ENCODE assay signal across 8 cellular contexts in genomic region chr2:201127570-201127969, GRCh38. TPM values are rescaled to one million over a fixed set of nuclear protein-coding genes. Genes with fewer than 3 reads are reported as not detected.
A peak's percentile ranks its signal among the peaks of the same experiment; 100 is the strongest.
DNase-seq lines count a peak whose midpoint lies in the region; ATAC-seq and TF ChIP-seq lines count a peak whose summit lies in the region.

No MANE protein-coding gene starts in this region.

- H3K4me1 ChIP-seq in mucosa of rectum (ENCODE audit: control insufficient read depth in 2 of 2, insufficient read depth in 2 of 2, low read length in 2 of 2) (peaks cover 39 to 62% of the 10 kb centered on the region in 2 donors), upper lobe of right lung (peaks cover 100% of the 10 kb centered on the region)

- peaks cover 65% of the 10 kb centered on the region for H3K4me1 Mint-ChIP-seq in WTC11

- no peaks in the 10 kb centered on the region for H3K27me3 ChIP-seq in mucosa of rectum (ENCODE audit: control insufficient read depth in 2 of 2, insufficient read depth in 2 of 2, low read length in 2 of 2)
- no peaks in the 10 kb centered on the region for H3K27me3 ChIP-seq in upper lobe of right lung

- H3K27ac Mint-ChIP-seq in WTC11, result peak overlapping the region; percentile 66

- no peaks in the 10 kb centered on the region; the same call in 1 of the 2 replicates for H3K36me3 Mint-ChIP-seq in WTC11

- peak overlapping the region; percentile 64 to 71 for H3K9ac ChIP-seq in mucosa of rectum (ENCODE audit: low read depth in 1 of 2, low read length in 2 of 2)

- H3K4me3 Mint-ChIP-seq in WTC11, result no peak overlapping the region

- TF ChIP-seq CTCF in WTC11 (IDR thresholded peaks at IDR 0.05) (no peak), upper lobe of right lung (IDR thresholded peaks at IDR 0.05) (no peak)

- no peak for ATAC-seq in WTC11
- ATAC-seq in upper lobe of right lung, result peak; percentile 2
- no peak for ATAC-seq in HG03175 (IDR thresholded peaks at IDR 0.05; ENCODE audit: unreplicated experiment)
- ATAC-seq in GM18498 (IDR thresholded peaks at IDR 0.05; ENCODE audit: unreplicated experiment), result no peak

- peak; percentile 42 for TF ChIP-seq POLR2A in GM19099 (IDR thresholded peaks at IDR 0.05; ENCODE audit: extremely low read depth, insufficient read length, low read depth)

- no peaks in the 10 kb centered on the region for H3K9me3 Mint-ChIP-seq in WTC11

- intact Hi-C loops in upper lobe of right lung (cut with DNase I), result no loop called here

- peak overlapping the region; percentile 85 to 94 for H3K27ac ChIP-seq in mucosa of rectum (ENCODE audit: low read depth in 2 of 2, low read length in 2 of 2)
- H3K27ac ChIP-seq in upper lobe of right lung, result peak overlapping the region; percentile 100

- POLR2A ChIA-PET in WTC11 (lab: Charles Lee), result no interaction called here

- H3K36me3 ChIP-seq in mucosa of rectum (ENCODE audit: control insufficient read depth in 2 of 2, insufficient read depth in 2 of 2, low read length in 2 of 2) (peaks cover 4 to 11% of the 10 kb centered on the region in 2 donors), upper lobe of right lung (peaks cover 22% of the 10 kb centered on the region)

- H3K9me3 ChIP-seq in mucosa of rectum (ENCODE audit: control insufficient read depth in 2 of 2, low read length in 2 of 2), result no peaks in the 10 kb centered on the region
- H3K9me3 ChIP-seq in upper lobe of right lung, result no peaks in the 10 kb centered on the region

- peak overlapping the region; percentile 32 to 61 for H3K4me3 ChIP-seq in mucosa of rectum (ENCODE audit: low read length in 2 of 2)
- peak overlapping the region; percentile 83 for H3K4me3 ChIP-seq in upper lobe of right lung

- DNase-seq in WTC11 (ENCODE audit: low spot score) (no peak), dermis microvascular lymphatic vessel endothelial cell (ENCODE audit: low read depth in 2 of 2) (peak; percentile 68 to 94), upper lobe of right lung (no peak), mesenteric fat pad (ENCODE audit: low spot score) (no peak)

- CTCF ChIA-PET in WTC11 (lab: Charles Lee), result no interaction called here

- H3K27me3 Mint-ChIP-seq in WTC11 (ENCODE audit: low read depth), result no peaks in the 10 kb centered on the region

TF ChIP-seq in WTC11, 78 proteins besides CTCF, POLR2A, EP300 and RAD21 (continues in another document):
- TF ChIP-seq MXD4 (CRISPR knock-in tag; IDR thresholded peaks at IDR 0.05; ENCODE audit: borderline replicate concordance) (no peak), USF2 (CRISPR knock-in tag; IDR thresholded peaks at IDR 0.05) (no peak), FOXP1 (CRISPR knock-in tag; IDR thresholded peaks at IDR 0.05; ENCODE audit: borderline replicate concordance) (no peak), TCF7 (CRISPR knock-in tag; IDR thresholded peaks at IDR 0.05; ENCODE audit: low read depth) (no peak), ARID4B (CRISPR knock-in tag; IDR thresholded peaks at IDR 0.05; ENCODE audit: borderline replicate concordance) (no peak), ATF3 (CRISPR knock-in tag; conservative IDR thresholded peaks at IDR 0.05) (no peak), HMGXB4 (CRISPR knock-in tag; IDR thresholded peaks at IDR 0.05) (no peak), TP53 (CRISPR knock-in tag; IDR thresholded peaks at IDR 0.05) (no peak), NR3C1 (CRISPR knock-in tag; conservative IDR thresholded peaks at IDR 0.05; ENCODE audit: low read depth) (no peak), ZNF425 (CRISPR knock-in tag; conservative IDR thresholded peaks at IDR 0.05) (no peak), FOXJ3 (CRISPR knock-in tag; IDR thresholded peaks at IDR 0.05; ENCODE audit: borderline replicate concordance) (no peak), JAZF1 (CRISPR knock-in tag; IDR thresholded peaks at IDR 0.05) (no peak), ZNF138 (CRISPR knock-in tag; conservative IDR thresholded peaks at IDR 0.05) (no peak), EMX1 (CRISPR knock-in tag; IDR thresholded peaks at IDR 0.05) (no peak)

RNA-seq across cellular contexts. Expression of gene CFLAR, which starts 11.6 kb away (rescaled TPM):
- total RNA-seq in WTC11 (2021) (18.2 to 21.5 TPM (median 19.9 TPM) in 3 replicates), dermis microvascular lymphatic vessel endothelial cell (86.8 and 95.6 TPM in 2 replicates), upper lobe of right lung (316 TPM), mesenteric fat pad (282 TPM)

RNA-seq across cellular contexts. Expression of gene CASP10, which starts 55.4 kb away (rescaled TPM):
- total RNA-seq in WTC11 (2021), result 2.8 to 2.9 TPM (median 2.8 TPM) in 3 replicates
- 40.7 and 46.2 TPM in 2 replicates for total RNA-seq in dermis microvascular lymphatic vessel endothelial cell
- 31.6 TPM for total RNA-seq in upper lobe of right lung
- 10.7 TPM for total RNA-seq in mesenteric fat pad

RNA-seq across cellular contexts. Expression of gene NDUFB3, which starts 55.8 kb away (rescaled TPM):
- 65.5 to 70.9 TPM (median 66.8 TPM) in 3 replicates for total RNA-seq in WTC11 (2021)
- total RNA-seq in dermis microvascular lymphatic vessel endothelial cell, result 45.4 and 75.0 TPM in 2 replicates
- 68.2 TPM for total RNA-seq in upper lobe of right lung
- 83.2 TPM for total RNA-seq in mesenteric fat pad

RNA-seq across cellular contexts. Expression of gene HYCC2, which starts 56.1 kb away (rescaled TPM):
- total RNA-seq in WTC11 (2021), result 8.8 to 10.4 TPM (median 9.1 TPM) in 3 replicates
- total RNA-seq in dermis microvascular lymphatic vessel endothelial cell, result 7.8 and 9.6 TPM in 2 replicates
- total RNA-seq in upper lobe of right lung, result 32.9 TPM
- 31.5 TPM for total RNA-seq in mesenteric fat pad

Comparison
In these comparisons a context has a peak if more than half of its experiments do, and no peak if none do; other contexts are left out.
1. DNase-seq: peak in dermis microvascular lymphatic vessel endothelial cell (2 of 2); none in WTC11 (single experiment), upper lobe of right lung (single experiment) and mesenteric fat pad (single experiment).